In the genomic region with DNA sequence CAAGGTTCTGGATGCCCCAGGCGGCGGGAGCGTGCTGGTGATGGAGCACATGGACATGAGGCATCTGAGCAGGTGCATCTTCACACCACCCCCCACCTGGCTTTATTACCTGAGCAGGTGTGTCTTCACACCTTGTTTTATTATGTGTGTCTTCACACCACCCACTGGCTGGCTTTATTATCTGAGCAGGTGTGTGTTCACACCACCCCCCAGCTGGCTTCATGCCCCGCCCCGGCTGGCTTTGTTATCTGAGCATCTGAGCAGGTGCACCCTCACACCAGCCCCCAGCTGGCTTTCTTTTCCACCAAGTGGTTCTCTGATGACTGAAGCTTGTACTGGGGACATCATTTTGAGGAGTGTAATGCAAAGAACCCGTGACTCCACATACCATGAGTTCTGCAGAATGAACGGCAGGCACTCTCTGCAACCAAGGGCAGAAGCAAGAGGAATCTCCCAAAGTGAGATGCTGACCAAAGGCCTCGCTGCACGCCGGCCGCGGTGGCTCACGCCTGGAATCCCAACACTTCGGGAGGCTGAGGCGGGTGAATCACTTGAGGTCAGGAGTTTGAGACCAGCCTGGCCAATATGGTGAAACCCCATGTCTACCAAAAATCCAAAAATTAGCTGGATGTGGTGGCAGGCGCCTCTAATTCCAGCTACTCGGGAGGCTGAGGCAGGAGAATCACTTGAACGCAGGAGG, we compare ENCODE assay signal across 24 cellular contexts. TPM values are rescaled to one million over a fixed set of nuclear protein-coding genes. Genes with fewer than 3 reads are reported as not detected.
DNase-seq lines count a peak whose midpoint lies in the region; ATAC-seq lines count a peak whose summit lies in the region.
"Had no signal": no experiment of that assay in that cellular context is flagged by ENCODE, and none has a peak within 500 bp of the region (broad histone marks: within the 10 kb centered on the region; RNA-seq: fewer than 3 reads in every experiment).

No MANE protein-coding gene starts in this region.

- no peak overlapping the region for H3K27ac Mint-ChIP-seq in T-helper 2 cell treated with Interferon-gamma antibody and Interleukin-4, amounts not matched to agents 5 μg/mL and 100 μg/mL, for 36 hours
- H3K27ac Mint-ChIP-seq: activated CD8-positive, alpha-beta memory T cell treated with anti-CD3 and anti-CD28 coated beads, Interleukin-2, amount 10 ng/mL, durations not matched to agents 7 days and 5 days; mesothelial cell of epicardium had no signal

- no CpG with 5 or more reads among the region's 18 CpGs for WGBS in mesendoderm (ENCODE audit: extremely low coverage, insufficient coverage, low lambda C conversion rate)

- H3K27ac ChIP-seq in mesendoderm (ENCODE audit: low read depth, low read length): no peak overlapping the region
- H3K27ac ChIP-seq: heart right ventricle, skin epidermis had no signal

- no peak overlapping the region for H3K23ac ChIP-seq in mesendoderm (ENCODE audit: low read length)

- H2BK120ac ChIP-seq in mesendoderm (ENCODE audit: low read depth, low read length): no peak overlapping the region

- H3K9ac ChIP-seq in mesendoderm (ENCODE audit: low read length): no peak overlapping the region

- no peak overlapping the region for H3K18ac ChIP-seq in mesendoderm (ENCODE audit: low read length)

- no peak overlapping the region for H2BK5ac ChIP-seq in mesendoderm (ENCODE audit: low read length)

- peaks cover 13% of the 10 kb centered on the region for H3K4me1 Mint-ChIP-seq in T-helper 2 cell treated with Interferon-gamma antibody and Interleukin-4, amounts not matched to agents 5 μg/mL and 100 μg/mL, for 36 hours (ENCODE audit: low read depth)

- H3K4me3 ChIP-seq in mesendoderm (ENCODE audit: low read length): no peak overlapping the region
- H3K4me3 ChIP-seq: heart right ventricle, skin epidermis had no signal

- H3K79me2 ChIP-seq in mesendoderm (ENCODE audit: control insufficient read depth, insufficient read depth, low read length): no peaks in the 10 kb centered on the region

- no peaks in the 10 kb centered on the region for H3K36me3 ChIP-seq in mesendoderm (ENCODE audit: control insufficient read depth, insufficient read depth, low read length)

- H3K4ac ChIP-seq in mesendoderm (ENCODE audit: low read depth, low read length): no peak overlapping the region

- H3K9me3 Mint-ChIP-seq in T-helper 2 cell treated with Interferon-gamma antibody and Interleukin-4, amounts not matched to agents 5 μg/mL and 100 μg/mL, for 36 hours: no peaks in the 10 kb centered on the region
- H3K9me3 Mint-ChIP-seq: CD4-positive, alpha-beta memory T cell; mesothelial cell of epicardium had no signal

- peak overlapping the region; percentile 43 for H3K4me3 Mint-ChIP-seq in T-helper 2 cell treated with Interferon-gamma antibody and Interleukin-4, amounts not matched to agents 5 μg/mL and 100 μg/mL, for 36 hours
- H3K4me3 Mint-ChIP-seq: activated CD8-positive, alpha-beta memory T cell treated with anti-CD3 and anti-CD28 coated beads, Interleukin-2, amount 10 ng/mL, durations not matched to agents 7 days and 5 days had no signal

- H3K79me1 ChIP-seq in mesendoderm (ENCODE audit: low read length): peaks cover 4% of the 10 kb centered on the region

- no peak overlapping the region for H2AK5ac ChIP-seq in mesendoderm (ENCODE audit: low read length)

- no peak overlapping the region for H3K56ac ChIP-seq in mesendoderm (ENCODE audit: low read length)

- ATAC-seq in HG03571 (IDR thresholded peaks at IDR 0.05; ENCODE audit: unreplicated experiment): no peak
- ATAC-seq: activated CD8-positive, alpha-beta memory T cell treated with anti-CD3 and anti-CD28 coated beads, Interleukin-2, amount 10 ng/mL, durations not matched to agents 7 days and 5 days; heart right ventricle; left lobe of liver; SK-N-SH treated with all-trans-retinoic acid at 6 μM for 48 hours had no signal

- no peak overlapping the region for H2BK15ac ChIP-seq in mesendoderm (replicated peaks; ENCODE audit: low read depth)

- H3K27me3 Mint-ChIP-seq in T-helper 2 cell treated with Interferon-gamma antibody and Interleukin-4, amounts not matched to agents 5 μg/mL and 100 μg/mL, for 36 hours (ENCODE audit: low read depth): no peaks in the 10 kb centered on the region
- H3K27me3 Mint-ChIP-seq: activated CD8-positive, alpha-beta memory T cell treated with anti-CD3 and anti-CD28 coated beads, Interleukin-2, amount 10 ng/mL, durations not matched to agents 7 days and 5 days; CD4-positive, alpha-beta memory T cell had no signal

- DNase-seq in T-helper 2 cell treated with Interferon-gamma antibody and Interleukin-4, amounts not matched to agents 5 μg/mL and 100 μg/mL, for 36 hours (ENCODE audit: low spot score): no peak
- DNase-seq in T-helper 2 cell (no peak), DMS53 (lab: John Stamatoyannopoulos, UW) (peak; percentile 86), NCI-H2196 (lab: John Stamatoyannopoulos, UW; ENCODE audit: unreplicated experiment) (peak; percentile 45), myocyte (ENCODE audit: low read depth) (peak; percentile 36), mesendoderm (no peak), NCI-H446 (lab: John Stamatoyannopoulos, UW) (no peak)
- DNase-seq: activated CD8-positive, alpha-beta memory T cell treated with anti-CD3 and anti-CD28 coated beads, Interleukin-2, amount 10 ng/mL, durations not matched to agents 7 days and 5 days; activated gamma-delta T cell; amygdala; CD4-positive, alpha-beta memory T cell; central memory CD4-positive, alpha-beta T cell; heart right ventricle; NCI-H1048; NCI-H446 treated with DMSO at 0.1 percent for 48 hours; stimulated activated naive CD4-positive, alpha-beta T cell; T1000 had no signal

- H3K36me3 Mint-ChIP-seq in T-helper 2 cell treated with Interferon-gamma antibody and Interleukin-4, amounts not matched to agents 5 μg/mL and 100 μg/mL, for 36 hours (ENCODE audit: low read depth): peaks cover 20% of the 10 kb centered on the region

- no peak overlapping the region for H4K5ac ChIP-seq in mesendoderm (ENCODE audit: low read length)

- no peaks in the 10 kb centered on the region for H3K27me3 ChIP-seq in mesendoderm (ENCODE audit: insufficient read depth, low read length, poor library complexity)
- H3K27me3 ChIP-seq: heart right ventricle had no signal

- H4K8ac ChIP-seq in mesendoderm (ENCODE audit: low read depth, low read length): no peak overlapping the region

- no peak overlapping the region for H3K4me2 ChIP-seq in mesendoderm (ENCODE audit: low read length)

- no peaks in the 10 kb centered on the region for H3K4me1 ChIP-seq in mesendoderm (ENCODE audit: control insufficient read depth, low read depth, low read length)

RNA-seq across cellular contexts. Expression of gene FN3KRP, which starts 2.6 kb away (rescaled TPM):
- 17.8 and 20.3 TPM in 2 replicates for total RNA-seq in myocyte
- 38.6 TPM for polyA plus RNA-seq in myocyte (2012)
- 15.6 TPM for polyA plus RNA-seq in mesendoderm (2013, experiment 1 of 2)
- 15.8 TPM for polyA plus RNA-seq in mesendoderm (2013, experiment 2 of 2)

RNA-seq across cellular contexts. Expression of gene FN3K, which starts 16.3 kb away (rescaled TPM):
- total RNA-seq in myocyte: 0.21 and 0.42 TPM in 2 replicates
- polyA plus RNA-seq in myocyte (2012): 4.4 TPM
- 2.5 TPM for polyA plus RNA-seq in mesendoderm (2013, experiment 1 of 2)
- polyA plus RNA-seq in mesendoderm (2013, experiment 2 of 2): 2.0 TPM
- total RNA-seq: Daoy, H4 had no signal

RNA-seq across cellular contexts. Expression of gene RAB40B, which starts 20.6 kb away (rescaled TPM):
- 26.6 and 45.5 TPM in 2 replicates for total RNA-seq in myocyte
- 28.5 TPM for polyA plus RNA-seq in myocyte (2012)
- 1.3 TPM for polyA plus RNA-seq in mesendoderm (2013, experiment 1 of 2)
- 1.4 TPM for polyA plus RNA-seq in mesendoderm (2013, experiment 2 of 2)

RNA-seq across cellular contexts. Expression of gene TBCD, which starts 32.7 kb away (rescaled TPM):
- 25.4 and 33.8 TPM in 2 replicates for total RNA-seq in myocyte
- polyA plus RNA-seq in myocyte (2012): 65.6 TPM
- polyA plus RNA-seq in mesendoderm (2013, experiment 1 of 2): 43.3 TPM
- 41.0 TPM for polyA plus RNA-seq in mesendoderm (2013, experiment 2 of 2)

Comparison
In these comparisons a context has a peak if more than half of its experiments do, and no peak if none do; other contexts are left out.
1. DNase-seq: peak in DMS53 (single experiment), NCI-H2196 (single experiment) and myocyte (single experiment); none in T-helper 2 cell treated with Interferon-gamma antibody and Interleukin-4, amounts not matched to agents 5 μg/mL and 100 μg/mL, for 36 hours (single experiment), T-helper 2 cell (0 of 5), mesendoderm (single experiment) and NCI-H446 (0 of 2).